1 cellular context compared by ENCODE assay signal in genomic region chr22:20310773-20311172, GRCh38. TPM values are rescaled to one million over a fixed set of nuclear protein-coding genes. Genes with fewer than 3 reads are reported as not detected.
"Had no signal": no experiment of that assay in that cellular context is flagged by ENCODE, and none has a peak within 500 bp of the region (broad histone marks: within the 10 kb centered on the region; RNA-seq: fewer than 3 reads in every experiment).

No MANE protein-coding gene starts in this region.

RNA-seq across cellular contexts. Expression of gene RTN4R, which starts 42.7 kb away (rescaled TPM):
- total RNA-seq: activated B cell treated with CpG ODN at 0.5 μM for 24 hours had no signal
